Comparison of ENCODE assay signal across 8 cellular contexts in the genomic region with DNA sequence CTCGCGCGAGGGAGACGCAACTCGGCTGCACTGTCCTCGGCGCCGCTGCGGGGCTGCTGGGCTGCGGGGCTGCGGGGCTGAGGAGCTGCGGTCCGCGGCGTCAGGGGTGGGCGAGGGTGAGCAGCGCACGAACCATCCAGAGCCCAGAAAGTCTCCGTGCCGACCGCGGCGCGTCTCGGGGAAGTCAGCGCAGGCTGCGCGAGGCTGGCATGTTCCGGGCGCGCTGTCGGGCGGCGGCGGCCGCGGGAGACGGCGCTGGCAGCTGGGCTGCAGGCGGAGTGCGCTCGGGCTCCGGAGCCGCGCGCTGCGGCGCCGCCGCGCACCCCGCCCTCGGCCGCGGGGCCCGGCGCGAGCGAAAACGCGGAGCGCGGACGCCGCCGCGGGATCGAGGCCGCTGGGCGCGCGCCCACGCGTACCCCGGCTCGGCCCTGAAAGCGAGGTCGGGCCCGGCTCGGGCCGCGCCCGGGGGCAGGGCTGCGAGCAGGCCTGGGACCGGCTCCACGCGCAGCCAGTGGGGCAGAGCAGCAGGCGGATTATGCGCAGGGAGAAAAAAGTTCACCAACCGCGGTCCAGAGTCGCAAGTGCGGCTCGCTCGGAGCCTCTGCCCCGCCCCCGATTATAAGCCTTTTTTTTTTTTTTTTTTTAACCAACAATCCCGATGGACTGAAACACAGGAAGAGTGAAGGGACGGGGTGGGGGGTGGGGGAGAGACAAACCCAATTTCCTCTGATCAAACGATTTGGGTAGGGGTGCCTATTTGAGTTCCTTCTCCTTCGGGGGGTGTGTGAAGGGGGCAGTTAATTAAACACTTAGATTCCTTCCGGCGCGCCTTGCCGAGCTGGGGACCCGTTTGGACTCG. TPM values are rescaled to one million over a fixed set of nuclear protein-coding genes. Genes with fewer than 3 reads are reported as not detected.
DNase-seq lines count a peak whose midpoint lies in the region; ATAC-seq and TF ChIP-seq lines count a peak whose summit lies in the region.

PRICKLE1 (minus strand) TSS at position 282 of the 859 bp plus-strand sequence. CDS start 117,230 bp downstream, outside the sequence.

- H3K9me3 ChIP-seq in osteoblast (ENCODE audit: low read depth, low read length) = no peaks in the 10 kb centered on the region

- DNase-seq in NCI-H82 (lab: John Stamatoyannopoulos, UW) (peak; percentile 61), NCI-H82 treated with DMSO at 0.1 percent for 48 hours (lab: John Stamatoyannopoulos, UW; ENCODE audit: unreplicated experiment) (no peak), HEK293T (ENCODE audit: extremely low spot score) (peak; percentile 67), NAMALWA (ENCODE audit: low spot score) (peak; percentile 51), head of caudate nucleus (peak in 36 of 42 donors; percentile 7 to 66 (median 39)), osteoblast (ENCODE audit: insufficient read length, low spot score, missing footprints) (peak; percentile 95), T-helper 9 cell (no peak)

- H3K27me3 Mint-ChIP-seq in activated T-helper 17 cell treated with anti-CD3 and anti-CD28 coated beads, Interleukin-2, amount 50 U/mL, for 72 hours = peaks cover 52% of the 10 kb centered on the region

- POLR2A ChIA-PET in HEK293T (lab: Yijun Ruan, JAX) = interaction anchor here (1.2 kb wide), 1 partner anchor 145 kb away, joined by 3 read pairs; no protein-coding TSS in a partner anchor

- peak within 1 kb of the TSS; percentile 93 for H3K4me3 ChIP-seq in osteoblast (ENCODE audit: insufficient read depth, low read length)

- H3K4me3 Mint-ChIP-seq in activated T-helper 17 cell treated with anti-CD3 and anti-CD28 coated beads, Interleukin-2, amount 50 U/mL, for 72 hours = peak within 1 kb of the TSS; percentile 59

- intact Hi-C loops in head of caudate nucleus (cut with DNase I) = no loop called here

- no peaks in the 10 kb centered on the region for H3K36me3 Mint-ChIP-seq in activated T-helper 17 cell treated with anti-CD3 and anti-CD28 coated beads, Interleukin-2, amount 50 U/mL, for 72 hours (ENCODE audit: low read depth)

- H3K27me3 ChIP-seq in osteoblast (ENCODE audit: insufficient read depth, low read length) = peaks cover 18% of the 10 kb centered on the region

- no peak for TF ChIP-seq CTCF in osteoblast (IDR thresholded peaks at IDR 0.05; ENCODE audit: extremely low read depth, low read depth, low read length)

- peak within 1 kb of the TSS; percentile 62 for H3K27ac ChIP-seq in osteoblast (ENCODE audit: low read depth, low read length)

- no peaks in the 10 kb centered on the region for H3K9me3 Mint-ChIP-seq in activated T-helper 17 cell treated with anti-CD3 and anti-CD28 coated beads, Interleukin-2, amount 50 U/mL, for 72 hours

- peak; percentile 53 for ATAC-seq in activated T-helper 17 cell treated with anti-CD3 and anti-CD28 coated beads, Interleukin-2, amount 50 U/mL, for 72 hours (replicated peaks)

- peaks cover 8% of the 10 kb centered on the region for H3K36me3 ChIP-seq in osteoblast (ENCODE audit: insufficient read depth, low read length)

- CTCF ChIA-PET in HEK293T (lab: Yijun Ruan, JAX) = interaction anchor here (0.6 kb wide), 1 partner anchor 9 kb away, joined by 3 read pairs; no protein-coding TSS in a partner anchor

- peak within 1 kb of the TSS; percentile 98 for H3K4me2 ChIP-seq in osteoblast (ENCODE audit: insufficient read depth, low read length)

- peaks cover 32% of the 10 kb centered on the region for H4K20me1 ChIP-seq in osteoblast (ENCODE audit: insufficient read depth, low read length)

- H3K27ac Mint-ChIP-seq in activated T-helper 17 cell treated with anti-CD3 and anti-CD28 coated beads, Interleukin-2, amount 50 U/mL, for 72 hours = no peak within 1 kb of the TSS

- H3K79me2 ChIP-seq in osteoblast (ENCODE audit: insufficient read depth, low read length) = peaks cover 42% of the 10 kb centered on the region

- H3K4me1 ChIP-seq in osteoblast (ENCODE audit: insufficient read depth, low read length) = peaks cover 38% of the 10 kb centered on the region

- peaks cover 11% of the 10 kb centered on the region for H3K4me1 Mint-ChIP-seq in activated T-helper 17 cell treated with anti-CD3 and anti-CD28 coated beads, Interleukin-2, amount 50 U/mL, for 72 hours

- H2AFZ ChIP-seq in osteoblast (ENCODE audit: low read length) = peak within 1 kb of the TSS; percentile 97

TF ChIP-seq in HEK293T, 16 proteins besides CTCF, POLR2A, EP300 and RAD21:
- no peak for TF ChIP-seq FOXA1 (IDR thresholded peaks at IDR 0.05)
- TF ChIP-seq ZNF384 (IDR thresholded peaks at IDR 0.05) = peak; percentile 85
- TF ChIP-seq FOXK2 (IDR thresholded peaks at IDR 0.05) = no peak
- peak; percentile 61; the same call in 1 of the 2 replicates for TF ChIP-seq FOXM1 (IDR thresholded peaks at IDR 0.05; ENCODE audit: borderline replicate concordance)
- TF ChIP-seq NFRKB (IDR thresholded peaks at IDR 0.05) = no peak
- TF ChIP-seq BHLHE40 (IDR thresholded peaks at IDR 0.05; ENCODE audit: borderline replicate concordance) = no peak
- no peak for TF ChIP-seq SP1 (IDR thresholded peaks at IDR 0.05)
- no peak for TF ChIP-seq CTBP1 (IDR thresholded peaks at IDR 0.05; ENCODE audit: borderline replicate concordance)
- no peak for TF ChIP-seq PKNOX1 (IDR thresholded peaks at IDR 0.05)
- TF ChIP-seq L3MBTL2 (conservative IDR thresholded peaks at IDR 0.05) = no peak
- no peak for TF ChIP-seq ELF4 (IDR thresholded peaks at IDR 0.05)
- no peak for TF ChIP-seq TARDBP (IDR thresholded peaks at IDR 0.05)
- TF ChIP-seq ARNT (IDR thresholded peaks at IDR 0.05) = 0 out of 2 replicates have a peak, but pooled peaks have one; percentile 37
- no peak for TF ChIP-seq HDGF (IDR thresholded peaks at IDR 0.05; ENCODE audit: borderline replicate concordance)
- no peak for TF ChIP-seq SUZ12 (IDR thresholded peaks at IDR 0.05)
- TF ChIP-seq LEF1 (IDR thresholded peaks at IDR 0.05; ENCODE audit: borderline replicate concordance) = no peak
TF ChIP-seq in HEK293T: peak in this region for 3.

RNA-seq across cellular contexts. Expression of gene PRICKLE1, which starts in this region (rescaled TPM):
- not detected for total RNA-seq in activated T-helper 17 cell treated with anti-CD3 and anti-CD28 coated beads, Interleukin-2, amount 50 U/mL, for 72 hours
- 13.0 and 14.7 TPM in 2 replicates for total RNA-seq in osteoblast

Comparison
In these comparisons a context has a peak if more than half of its experiments do, and no peak if none do; other contexts are left out.
1. RNA of gene PRICKLE1 (total RNA-seq): 13.0 to 14.7 TPM in osteoblast; not detected in activated T-helper 17 cell treated with anti-CD3 and anti-CD28 coated beads, Interleukin-2, amount 50 U/mL, for 72 hours; every median in the first group is over 10 times any median in the second.
2. DNase-seq: peak in NCI-H82 (single experiment), HEK293T (single experiment), NAMALWA (single experiment), head of caudate nucleus (36 of 42) and osteoblast (single experiment); none in NCI-H82 treated with DMSO at 0.1 percent for 48 hours (single experiment) and T-helper 9 cell (single experiment).
3. Peak in ATAC-seq in activated T-helper 17 cell treated with anti-CD3 and anti-CD28 coated beads, Interleukin-2, amount 50 U/mL, for 72 hours; RNA of the gene not detected or under 1 TPM.